In genomic region chr18:1062592-1062991, GRCh38 we compare ENCODE assay signal across 1 cellular context.
TF ChIP-seq lines count a peak whose summit lies in the region.

No MANE protein-coding gene starts in this region.

TF ChIP-seq in K562, 482 proteins besides CTCF, POLR2A, EP300 and RAD21 (continued from another document):
- TF ChIP-seq NEUROD1 (IDR thresholded peaks at IDR 0.05; ENCODE audit: borderline replicate concordance, low read depth, low read length, partially characterized antibody) = no peak
- no peak for TF ChIP-seq PATZ1 (CRISPR knock-in tag; IDR thresholded peaks at IDR 0.05; ENCODE audit: borderline replicate concordance)
- TF ChIP-seq KAT2B (IDR thresholded peaks at IDR 0.05; ENCODE audit: low read depth, low read length) = no peak
- TF ChIP-seq KLF1 (tag; IDR thresholded peaks at IDR 0.05) = no peak
- peak; percentile 65 for TF ChIP-seq JUND (IDR thresholded peaks at IDR 0.05; ENCODE audit: borderline replicate concordance, low read depth, low read length)
- 0 out of 3 replicates have a peak, but pooled peaks have one; percentile 14 for TF ChIP-seq JUND (tag; IDR thresholded peaks at IDR 0.05; ENCODE audit: borderline replicate concordance, low read depth, low read length)
- 0 out of 2 replicates have a peak, but pooled peaks have one; percentile 15 for TF ChIP-seq BHLHE40 (IDR thresholded peaks at IDR 0.05; ENCODE audit: low read length)
- TF ChIP-seq REST (CRISPR knock-in tag; IDR thresholded peaks at IDR 0.05; ENCODE audit: low read depth) = 0 out of 2 replicates have a peak, but pooled peaks have one; percentile 48
- no peak for TF ChIP-seq PTRF (tag; IDR thresholded peaks at IDR 0.05)
- TF ChIP-seq ZFP1 (CRISPR knock-in tag; IDR thresholded peaks at IDR 0.05) = no peak
- TF ChIP-seq ZNF518B (CRISPR knock-in tag; IDR thresholded peaks at IDR 0.05) = no peak
- TF ChIP-seq GATA2 (CRISPR knock-in tag; IDR thresholded peaks at IDR 0.05) = 0 out of 2 replicates have a peak, but pooled peaks have one; percentile 9
- TF ChIP-seq RCOR1 (IDR thresholded peaks at IDR 0.05; ENCODE audit: borderline replicate concordance in 1 of 2, low read depth in 2 of 2, low read length in 2 of 2) = peak in 1 of 2 experiments; percentile 35; a peak in 1 of 4 replicates
- 0 out of 2 replicates have a peak, but pooled peaks have one; percentile 33 for TF ChIP-seq CBFB (CRISPR knock-in tag; IDR thresholded peaks at IDR 0.05)
- no peak for TF ChIP-seq HNRNPL (IDR thresholded peaks at IDR 0.05; ENCODE audit: low read depth, low read length)
- TF ChIP-seq ZNF707 (CRISPR knock-in tag; conservative IDR thresholded peaks at IDR 0.05) = no peak
- TF ChIP-seq CREB5 (CRISPR knock-in tag; IDR thresholded peaks at IDR 0.05) = no peak
- no peak for TF ChIP-seq RBM22 (IDR thresholded peaks at IDR 0.05; ENCODE audit: low read depth, low read length, poor library complexity, severe bottlenecking)
- TF ChIP-seq SMC3 (conservative IDR thresholded peaks at IDR 0.05; ENCODE audit: insufficient read depth, low read depth, low read length) = peak; percentile 82
